8 cellular contexts compared by ENCODE assay signal in genomic region chr19:39970424-39970673, GRCh38. TPM values are rescaled to one million over a fixed set of nuclear protein-coding genes. Genes with fewer than 3 reads are reported as not detected.
A peak's percentile ranks its signal among the peaks of the same experiment; 100 is the strongest.
DNase-seq lines count a peak whose midpoint lies in the region; ATAC-seq and TF ChIP-seq lines count a peak whose summit lies in the region.

No MANE protein-coding gene starts in this region.

- intact Hi-C loops in prostate gland (cut with DNase I): loop anchor here (2.0 to 5.0 kb wide), 2 partner anchors 123 to 178 kb away; partner anchors contain the start of gene FBL

- H3K4me3 ChIP-seq in GM06990 (replicated peaks; ENCODE audit: low read depth, low read length): peak overlapping the region; percentile 98
- H3K4me3 ChIP-seq in prostate gland: peak overlapping the region; percentile 58 to 62

- peaks cover 8% of the 10 kb centered on the region for H3K4me1 ChIP-seq in prostate gland (replicated peaks)

- DNase-seq in GM06990 (ENCODE audit: extremely low read depth, insufficient read length): no peak
- peak; percentile 70 for DNase-seq in SW480 (ENCODE audit: low spot score)
- DNase-seq in fibroblast of peridontal ligament (ENCODE audit: extremely low read depth): peak; percentile 47
- DNase-seq in prostate gland (ENCODE audit: low spot score): no peak
- no peak for DNase-seq in DMS114 treated with DMSO at 0.1 percent for 48 hours (lab: John Stamatoyannopoulos, UW; ENCODE audit: unreplicated experiment)
- DNase-seq in NCI-H345 (lab: John Stamatoyannopoulos, UW): no peak

- TF ChIP-seq CTCF in GM06990 (IDR thresholded peaks at IDR 0.05; ENCODE audit: insufficient read depth, low read length, poor library complexity, severe bottlenecking): no peak
- TF ChIP-seq CTCF in prostate gland (IDR thresholded peaks at IDR 0.05): no peak

- WGBS in prostate gland: 2% methylated on average over 11 of the region's 11 CpGs

- H3K27me3 ChIP-seq in GM06990 (replicated peaks; ENCODE audit: control insufficient read depth, insufficient read depth, low read length) (no peaks in the 10 kb centered on the region), prostate gland (replicated peaks; ENCODE audit: insufficient read depth) (no peaks in the 10 kb centered on the region)

- ATAC-seq in HG02885 (IDR thresholded peaks at IDR 0.05; ENCODE audit: poor library complexity, unreplicated experiment) (peak; percentile 1), HG03097 (IDR thresholded peaks at IDR 0.05; ENCODE audit: low FRiP score, unreplicated experiment) (no peak)

- H3K9me3 ChIP-seq in prostate gland: no peaks in the 10 kb centered on the region

- H3K27ac ChIP-seq in prostate gland: peak overlapping the region; percentile 90 to 91

- H3K36me3 ChIP-seq in GM06990 (ENCODE audit: control insufficient read depth, insufficient read depth, low read length) (peaks cover 12% of the 10 kb centered on the region), prostate gland (peaks cover 4 to 10% of the 10 kb centered on the region in 2 donors)

- no peak for TF ChIP-seq POLR2A in prostate gland (IDR thresholded peaks at IDR 0.05)

RNA-seq across cellular contexts. Expression of gene PSMC4, which starts 0.6 kb away (rescaled TPM):
- 100 to 1,000 TPM in 1 of 2 donors, 10 to 100 TPM in 1; 86.1 to 129 TPM for total RNA-seq in prostate gland

RNA-seq across cellular contexts. Expression of gene ZNF546, which starts 26.5 kb away (rescaled TPM):
- total RNA-seq in prostate gland: 10 to 100 TPM in 1 of 2 donors, 1 to 10 TPM in 1; 4.6 to 10.6 TPM

RNA-seq across cellular contexts. Expression of gene FCGBP, which starts 35.9 kb away (rescaled TPM):
- 10 to 100 TPM; 42.4 to 73.5 TPM for total RNA-seq in prostate gland

Comparison
In these comparisons a context has a peak if more than half of its experiments do, and no peak if none do; other contexts are left out.
1. DNase-seq: peak in SW480 (single experiment) and fibroblast of peridontal ligament (single experiment); none in GM06990 (single experiment), prostate gland (single experiment), DMS114 treated with DMSO at 0.1 percent for 48 hours (single experiment) and NCI-H345 (single experiment).